In genomic region chr11:28107726-28108618, GRCh38 we compare ENCODE assay signal across 1 cellular context.
A peak's percentile ranks its signal among the peaks of the same experiment; 100 is the strongest.
TF ChIP-seq lines count a peak whose summit lies in the region.

KIF18A (minus strand) TSS chr11:28108156; CDS start chr11:28097947, 10,209 bp downstream.
METTL15 (plus strand) TSS chr11:28108388; CDS start chr11:28113335, 4,947 bp downstream.

TF ChIP-seq in GM12878, 131 proteins besides CTCF, POLR2A, EP300 and RAD21 (continued from another document and continues in another):
- TF ChIP-seq PKNOX1 (IDR thresholded peaks at IDR 0.05) (peak; percentile 79), E2F8 (IDR thresholded peaks at IDR 0.05; ENCODE audit: low read depth, partially characterized antibody) (peak; percentile 97), CHD2 (IDR thresholded peaks at IDR 0.05; ENCODE audit: borderline replicate concordance, low read depth, low read length) (peak; percentile 81; the same call in 1 of the 2 replicates), SMAD1 (IDR thresholded peaks at IDR 0.05; ENCODE audit: low read depth, partially characterized antibody) (no peak), ZNF207 (IDR thresholded peaks at IDR 0.05; ENCODE audit: borderline replicate concordance) (0 out of 2 replicates have a peak, but pooled peaks have one; percentile 53), WRNIP1 (IDR thresholded peaks at IDR 0.05; ENCODE audit: borderline replicate concordance, low read depth, low read length) (no peak), REST (IDR thresholded peaks at IDR 0.05; ENCODE audit: low read depth, low read length) (no peak), E4F1 (IDR thresholded peaks at IDR 0.05; ENCODE audit: borderline replicate concordance, partially characterized antibody) (no peak), YY1 (IDR thresholded peaks at IDR 0.05; ENCODE audit: low read depth, low read length) (peak; percentile 88), SREBF2 (IDR thresholded peaks at IDR 0.05; ENCODE audit: low read length) (no peak), ZBTB4 (CRISPR knock-in tag; IDR thresholded peaks at IDR 0.05) (no peak), ZSCAN29 (IDR thresholded peaks at IDR 0.05) (no peak), NR2C2 (IDR thresholded peaks at IDR 0.05; ENCODE audit: borderline replicate concordance, control insufficient read depth, insufficient read length, low read depth) (no peak), EGR1 (IDR thresholded peaks at IDR 0.05; ENCODE audit: borderline replicate concordance in 1 of 2, low read depth in 2 of 2, low read length in 2 of 2) (peak in 1 of 2 experiments; percentile 88; a peak in 2 of 3 replicates), POLR2AphosphoS5 (IDR thresholded peaks at IDR 0.05; ENCODE audit: low read length) (peak; percentile 80), FOXM1 (IDR thresholded peaks at IDR 0.05; ENCODE audit: low read depth, low read length) (peak; percentile 93), TCF7 (IDR thresholded peaks at IDR 0.05; ENCODE audit: borderline replicate concordance) (no peak), SP1 (IDR thresholded peaks at IDR 0.05; ENCODE audit: low read depth, low read length) (peak; percentile 59), BCL11A (IDR thresholded peaks at IDR 0.05; ENCODE audit: low read depth, low read length) (no peak), CHD4 (IDR thresholded peaks at IDR 0.05) (no peak), IRF5 (IDR thresholded peaks at IDR 0.05; ENCODE audit: borderline replicate concordance) (no peak), BRCA1 (IDR thresholded peaks at IDR 0.05; ENCODE audit: low read depth, low read length) (no peak), MTA2 (IDR thresholded peaks at IDR 0.05; ENCODE audit: low read depth) (no peak), KAT2A (conservative IDR thresholded peaks at IDR 0.05; ENCODE audit: control insufficient read depth, low read depth, low read length) (no peak), MAX (IDR thresholded peaks at IDR 0.05; ENCODE audit: low read depth, low read length) (peak; percentile 81), SRF (IDR thresholded peaks at IDR 0.05; ENCODE audit: low read depth in 2 of 2, low read length in 2 of 2) (0 out of 4 replicates have a peak, but pooled peaks of 1 of the 2 experiments have one; percentile 20), DPF2 (IDR thresholded peaks at IDR 0.05) (no peak), SMAD5 (IDR thresholded peaks at IDR 0.05; ENCODE audit: low read depth) (peak; percentile 52; the same call in 1 of the 2 replicates), SIX5 (IDR thresholded peaks at IDR 0.05; ENCODE audit: low read depth, low read length, severe bottlenecking) (no peak), NFYA (IDR thresholded peaks at IDR 0.05; ENCODE audit: borderline replicate concordance, low read depth, low read length) (no peak), HDAC6 (IDR thresholded peaks at IDR 0.05; ENCODE audit: unreplicated experiment) (no peak), MEF2B (IDR thresholded peaks at IDR 0.05; ENCODE audit: partially characterized antibody, poor library complexity, severe bottlenecking) (no peak), HSF1 (IDR thresholded peaks at IDR 0.05; ENCODE audit: low read depth, low read length) (no peak), PAX8 (IDR thresholded peaks at IDR 0.05) (no peak), E2F4 (IDR thresholded peaks at IDR 0.05; ENCODE audit: low read depth, low read length) (peak; percentile 94), MYB (IDR thresholded peaks at IDR 0.05; ENCODE audit: borderline replicate concordance, low read depth, low read length) (no peak), CBFB (IDR thresholded peaks at IDR 0.05; ENCODE audit: low read depth) (peak; percentile 87), HDAC2 (IDR thresholded peaks at IDR 0.05) (no peak), BMI1 (IDR thresholded peaks at IDR 0.05; ENCODE audit: borderline replicate concordance) (peak; percentile 98), NFIC (IDR thresholded peaks at IDR 0.05; ENCODE audit: low read depth, low read length) (no peak), KDM1A (IDR thresholded peaks at IDR 0.05; ENCODE audit: borderline replicate concordance) (no peak), TCF3 (IDR thresholded peaks at IDR 0.05; ENCODE audit: borderline replicate concordance, insufficient read depth, low read depth, low read length) (no peak), FOS (IDR thresholded peaks at IDR 0.05; ENCODE audit: borderline replicate concordance, extremely low read depth, insufficient read length) (no peak), CREM (IDR thresholded peaks at IDR 0.05; ENCODE audit: low read depth) (peak; percentile 90), ATF7 (IDR thresholded peaks at IDR 0.05; ENCODE audit: low read depth) (peak; percentile 93), ETV6 (conservative IDR thresholded peaks at IDR 0.05 in 1 of 2, IDR thresholded peaks at IDR 0.05 in 1 of 2; ENCODE audit: borderline replicate concordance in 1 of 2, low read depth in 1 of 2) (no peak), TBL1XR1 (IDR thresholded peaks at IDR 0.05; ENCODE audit: low read depth, low read length) (no peak), CBX3 (IDR thresholded peaks at IDR 0.05; ENCODE audit: borderline replicate concordance, low read depth) (no peak)
